In the genomic region with DNA sequence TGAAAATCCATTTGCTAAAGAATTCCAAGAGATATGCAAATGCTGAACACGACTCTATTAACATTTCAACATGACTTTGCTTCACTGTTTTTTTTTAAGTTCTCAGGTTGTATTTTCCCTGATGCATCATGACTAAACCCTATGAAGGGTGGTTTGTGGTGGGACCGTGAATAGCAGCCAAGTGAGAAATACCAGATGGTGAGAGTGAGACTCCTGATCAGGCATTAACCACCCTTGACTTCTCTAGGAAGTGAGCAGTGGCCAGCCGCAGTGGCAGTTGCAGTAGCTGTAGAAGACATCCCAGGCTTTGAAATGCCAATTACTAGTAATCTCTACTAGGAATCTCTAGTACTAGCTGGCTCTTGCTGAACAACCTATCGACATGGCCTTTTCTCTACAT, we compare ENCODE assay signal across 27 cellular contexts.
A peak's percentile ranks its signal among the peaks of the same experiment; 100 is the strongest.
DNase-seq lines count a peak whose midpoint lies in the region; ATAC-seq and TF ChIP-seq lines count a peak whose summit lies in the region.
"Had no signal": no experiment of that assay in that cellular context is flagged by ENCODE, and none has a peak within 500 bp of the region (broad histone marks: within the 10 kb centered on the region; RNA-seq: fewer than 3 reads in every experiment).

No MANE protein-coding gene starts in this region.

- TF ChIP-seq CTCF in epithelial cell of esophagus (IDR thresholded peaks at IDR 0.05; ENCODE audit: insufficient read depth, low read depth, low read length, missing control alignments) (no peak), smooth muscle cell (IDR thresholded peaks at IDR 0.05; ENCODE audit: borderline replicate concordance, insufficient read depth, poor library complexity, severe bottlenecking) (no peak)

- H3K27ac ChIP-seq in smooth muscle cell (ENCODE audit: low read depth): no peak overlapping the region
- H3K27ac ChIP-seq: esophagus muscularis mucosa, heart right ventricle, neutrophil had no signal

- H3K4me2 ChIP-seq in smooth muscle cell: peak overlapping the region; percentile 10

- no peak overlapping the region for H2AFZ ChIP-seq in smooth muscle cell (ENCODE audit: low read depth)

- no peaks in the 10 kb centered on the region for H3K27me3 ChIP-seq in smooth muscle cell (ENCODE audit: low read depth)
- H3K27me3 ChIP-seq: neutrophil had no signal

- H3K9me3 ChIP-seq in smooth muscle cell (replicated peaks; ENCODE audit: low read depth): no peaks in the 10 kb centered on the region
- H3K9me3 ChIP-seq: esophagus muscularis mucosa, heart right ventricle, neutrophil had no signal

- no peak for ATAC-seq in HG03342 (IDR thresholded peaks at IDR 0.05; ENCODE audit: unreplicated experiment)
- ATAC-seq: activated CD8-positive, alpha-beta memory T cell treated with anti-CD3 and anti-CD28 coated beads, Interleukin-2, amount 10 ng/mL, durations not matched to agents 7 days and 5 days; activated T-cell treated with anti-CD3 and anti-CD28 coated beads, Interleukin-2, amount 50 U/mL, for 72 hours; effector memory CD8-positive, alpha-beta T cell; heart right ventricle; K562; left colon had no signal

- H3K9ac ChIP-seq in smooth muscle cell (ENCODE audit: low read depth): no peak overlapping the region

- no peaks in the 10 kb centered on the region for H3K4me1 ChIP-seq in smooth muscle cell (ENCODE audit: low read depth)
- H3K4me1 ChIP-seq: esophagus muscularis mucosa, heart right ventricle had no signal

- 30% methylated on average over 4 of the region's 4 CpGs for WGBS in smooth muscle cell (ENCODE audit: low lambda C conversion rate)

- H3K36me3 ChIP-seq in smooth muscle cell (ENCODE audit: low read depth): no peaks in the 10 kb centered on the region
- H3K36me3 ChIP-seq: esophagus muscularis mucosa, heart right ventricle, neutrophil had no signal

- no peaks in the 10 kb centered on the region for H3F3A ChIP-seq in smooth muscle cell (ENCODE audit: low read depth)

- H3K4me3 ChIP-seq in epithelial cell of esophagus (ENCODE audit: low read length) (no peak overlapping the region), smooth muscle cell (no peak overlapping the region)
- H3K4me3 ChIP-seq: esophagus muscularis mucosa, heart right ventricle, K562 had no signal

- no peaks in the 10 kb centered on the region for H4K20me1 ChIP-seq in smooth muscle cell (ENCODE audit: low read depth)

- no peaks in the 10 kb centered on the region for H3K79me2 ChIP-seq in smooth muscle cell (ENCODE audit: low read depth)

- DNase-seq in HT1080 (ENCODE audit: low read depth) (peak; percentile 66), RPMI7951 (ENCODE audit: low read depth) (peak; percentile 12), epithelial cell of esophagus (ENCODE audit: low read depth) (peak; percentile 6), smooth muscle cell (lab: John Stamatoyannopoulos, UW; ENCODE audit: unreplicated experiment) (no peak), NAMALWA (ENCODE audit: low spot score) (no peak), NCI-H1105 (lab: John Stamatoyannopoulos, UW) (no peak)
- DNase-seq: activated CD8-positive, alpha-beta memory T cell treated with anti-CD3 and anti-CD28 coated beads, Interleukin-2, amount 10 ng/mL, durations not matched to agents 7 days and 5 days; activated naive CD4-positive, alpha-beta T cell treated with Interleukin-2 at 50 U/mL for 16 hours; activated T-cell treated with anti-CD3 and anti-CD28 coated beads, Interleukin-2, amount 50 U/mL, for 72 hours; amniotic stem cell; Calu3; cortex of kidney; effector memory CD8-positive, alpha-beta T cell; foreskin melanocyte; heart right ventricle; left colon; NCI-H1436 treated with DMSO at 0.1 percent for 48 hours; NCI-H2107; NCI-H446; NK-92 treated with Interleukin-12 subunit alpha and Interleukin-12 subunit beta, amount 100 ng/mL, for 24 hours; SHP77 treated with DMSO at 0.1 percent for 48 hours; stimulated activated naive CD4-positive, alpha-beta T cell treated with Interleukin-2 at 50 U/mL for 16 hours; T-helper 9 cell had no signal

Comparison
In these comparisons a context has a peak if more than half of its experiments do, and no peak if none do; other contexts are left out.
1. DNase-seq: peak in HT1080 (single experiment), RPMI7951 (single experiment) and epithelial cell of esophagus (single experiment); none in smooth muscle cell (single experiment), NAMALWA (single experiment) and NCI-H1105 (single experiment).